26 cellular contexts compared by ENCODE assay signal in genomic region chr3:164524201-164524600, GRCh38.
"Had no signal": no experiment of that assay in that cellular context is flagged by ENCODE, and none has a peak within 500 bp of the region (broad histone marks: within the 10 kb centered on the region; RNA-seq: fewer than 3 reads in every experiment).

No MANE protein-coding gene starts in this region.

- H3K4me1 ChIP-seq: left ventricle myocardium inferior, upper lobe of left lung had no signal

- H3K36me3 ChIP-seq: left ventricle myocardium inferior, upper lobe of left lung had no signal

- H3K4me1 Mint-ChIP-seq: immature natural killer cell; nephron; stimulated activated memory B cell treated with anti-CD40 and anti-IgM and Interleukin-4, amounts not matched to agents 10 μg/mL and 1 μg/mL and 100 μg/mL, for 72 hours; stimulated activated naive CD8-positive, alpha-beta T cell treated with anti-CD3 and anti-CD28 coated beads, Interleukin-15, amount 100 ng/mL, for 72 hours had no signal

- H3K27ac ChIP-seq: left ventricle myocardium inferior, skin epidermis, upper lobe of left lung, VCaP had no signal

- H3K27ac Mint-ChIP-seq: immature natural killer cell; nephron; stimulated activated memory B cell treated with anti-CD40 and anti-IgM and Interleukin-4, amounts not matched to agents 10 μg/mL and 1 μg/mL and 100 μg/mL, for 72 hours; stimulated activated naive CD8-positive, alpha-beta T cell treated with anti-CD3 and anti-CD28 coated beads, Interleukin-15, amount 100 ng/mL, for 72 hours; T-helper 1 cell treated with Interleukin-12 subunit alpha and Interleukin-12 subunit beta and Interleukin-4 antibody, amounts not matched to agents 30 μg/mL and 1 μg/mL, for 36 hours had no signal

- H3K4me3 ChIP-seq: left ventricle myocardium inferior, skin epidermis, upper lobe of left lung had no signal

- H3K4me3 Mint-ChIP-seq: immature natural killer cell; nephron; stimulated activated memory B cell treated with anti-CD40 and anti-IgM and Interleukin-4, amounts not matched to agents 10 μg/mL and 1 μg/mL and 100 μg/mL, for 72 hours; stimulated activated naive CD8-positive, alpha-beta T cell treated with anti-CD3 and anti-CD28 coated beads, Interleukin-15, amount 100 ng/mL, for 72 hours; T-helper 1 cell treated with Interleukin-12 subunit alpha and Interleukin-12 subunit beta and Interleukin-4 antibody, amounts not matched to agents 30 μg/mL and 1 μg/mL, for 36 hours had no signal

- H3K9me3 Mint-ChIP-seq: nephron had no signal

- H3K36me3 Mint-ChIP-seq: immature natural killer cell; stimulated activated memory B cell treated with anti-CD40 and anti-IgM and Interleukin-4, amounts not matched to agents 10 μg/mL and 1 μg/mL and 100 μg/mL, for 72 hours had no signal

- H3K27me3 ChIP-seq: upper lobe of left lung had no signal

- DNase-seq: activated CD4-positive, alpha-beta T cell treated with anti-CD3 and anti-CD28 coated beads for 48 hours; activated CD4-positive, alpha-beta T cell treated with anti-CD3 and anti-CD28 coated beads, Interleukin-2, amount 50 U/mL, for 48 hours; activated CD8-positive, alpha-beta memory T cell treated with anti-CD3 and anti-CD28 coated beads, Interleukin-2, amount 50 U/mL, for 4 hours; activated gamma-delta T cell; activated naive CD4-positive, alpha-beta T cell treated with anti-CD3 and anti-CD28 coated beads, Interleukin-2, amount 50 U/mL, for 16 hours; activated T-cell treated with anti-CD3 and anti-CD28 coated beads, Interleukin-2, amount 50 U/mL, for 1 hour; amygdala; caudate nucleus; foreskin fibroblast; head of caudate nucleus; hypothalamus; immature natural killer cell; kidney; left ventricle myocardium inferior; stimulated activated CD4-positive, alpha-beta T cell treated with anti-CD3 and anti-CD28 coated beads, Interleukin-12 subunit alpha, Interleukin-12 subunit beta, amount 100 ng/mL, for 4 hours; stimulated activated CD4-positive, alpha-beta T cell treated with anti-CD3 and anti-CD28 coated beads, Interleukin-4, amount 100 ng/mL, for 1 hour; stimulated activated naive CD8-positive, alpha-beta T cell treated with anti-CD3 and anti-CD28 coated beads, Interleukin-15, amount 100 ng/mL, for 72 hours; substantia nigra; T-helper 9 cell; upper lobe of left lung had no signal

- ATAC-seq: sciatic nerve; stimulated activated memory B cell treated with anti-CD40 and anti-IgM and Interleukin-4, amounts not matched to agents 10 μg/mL and 1 μg/mL and 100 μg/mL, for 72 hours; stimulated activated naive CD8-positive, alpha-beta T cell treated with anti-CD3 and anti-CD28 coated beads, Interleukin-15, amount 100 ng/mL, for 72 hours had no signal
